15 cellular contexts compared by ENCODE assay signal in genomic region chr21:44496900-44497550, GRCh38. TPM values are rescaled to one million over a fixed set of nuclear protein-coding genes. Genes with fewer than 3 reads are reported as not detected.
DNase-seq lines count a peak whose midpoint lies in the region; ATAC-seq and TF ChIP-seq lines count a peak whose summit lies in the region.
"Had no signal": no experiment of that assay in that cellular context is flagged by ENCODE, and none has a peak within 500 bp of the region (broad histone marks: within the 10 kb centered on the region; RNA-seq: fewer than 3 reads in every experiment).

No MANE protein-coding gene starts in this region.

- H3K9me3 ChIP-seq in neuron (ENCODE audit: low read length): peaks cover 8% of the 10 kb centered on the region
- H3K9me3 ChIP-seq: psoas muscle, SJCRH30 had no signal

- H3K4me1 Mint-ChIP-seq in brain: peaks cover 42% of the 10 kb centered on the region

- H3K27me3 Mint-ChIP-seq in brain: peaks cover 4% of the 10 kb centered on the region

- H3K36me3 ChIP-seq in neuron (ENCODE audit: insufficient read depth, low read length): no peaks in the 10 kb centered on the region
- H3K36me3 ChIP-seq: SJCRH30, transverse colon had no signal

- peak overlapping the region; percentile 34 to 91 (median 78) for H3K27ac Mint-ChIP-seq in brain
- H3K27ac Mint-ChIP-seq: activated CD4-positive, alpha-beta memory T cell treated with anti-CD3 and anti-CD28 coated beads, Interleukin-2, amount 10 ng/mL, durations not matched to agents 7 days and 5 days had no signal

- DNase-seq in DMS153 (lab: John Stamatoyannopoulos, UW) (peak; percentile 40), NCI-H1417 treated with DMSO at 0.1 percent for 48 hours (lab: John Stamatoyannopoulos, UW) (peak; percentile 66), NCI-H1105 (lab: John Stamatoyannopoulos, UW) (no peak)
- DNase-seq in stimulated activated CD4-positive, alpha-beta T cell treated with anti-CD3 and anti-CD28 coated beads, Interleukin-4, amount 100 ng/mL, for 4 hours: no peak
- DNase-seq: activated CD4-positive, alpha-beta memory T cell treated with anti-CD3 and anti-CD28 coated beads, Interleukin-2, amount 10 ng/mL, durations not matched to agents 7 days and 5 days; AML-193; foreskin keratinocyte; SJCRH30; transverse colon had no signal

- peak overlapping the region; percentile 39 for H2AFZ ChIP-seq in neuron (ENCODE audit: low read depth, low read length)

- H3K4me1 ChIP-seq in neuron (ENCODE audit: insufficient read depth, low read length): peaks cover 14% of the 10 kb centered on the region
- H3K4me1 ChIP-seq: foreskin keratinocyte, psoas muscle, SJCRH30 had no signal

- no peak for TF ChIP-seq CTCF in brain (conservative IDR thresholded peaks at IDR 0.05)

- ATAC-seq in GM18520 (IDR thresholded peaks at IDR 0.05; ENCODE audit: unreplicated experiment): no peak
- ATAC-seq in HG02759 (IDR thresholded peaks at IDR 0.05; ENCODE audit: unreplicated experiment): no peak
- ATAC-seq: foreskin keratinocyte, GM12878 had no signal

- H3K36me3 Mint-ChIP-seq in brain: peaks cover 15% of the 10 kb centered on the region

- H3K4me3 Mint-ChIP-seq in brain: peak overlapping the region; percentile 37 to 60 (median 48)
- H3K4me3 Mint-ChIP-seq: activated CD4-positive, alpha-beta memory T cell treated with anti-CD3 and anti-CD28 coated beads, Interleukin-2, amount 10 ng/mL, durations not matched to agents 7 days and 5 days had no signal

- H3K4me3 ChIP-seq in neuron (ENCODE audit: low read length): no peak overlapping the region
- H3K4me3 ChIP-seq: GM12878, psoas muscle, SJCRH30, transverse colon had no signal

- H3K9me3 Mint-ChIP-seq in brain: peaks cover 12 to 19% (median 18%) of the 10 kb centered on the region in 5 experiments

- H3K27me3 ChIP-seq in neuron (ENCODE audit: insufficient read depth, low read length): peaks cover 10% of the 10 kb centered on the region

RNA-seq across cellular contexts. Expression of gene LRRC3, which starts 41.7 kb away (rescaled TPM):
- polyA plus RNA-seq in brain (ENCODE audit: insufficient read depth, low read depth, low replicate concordance): 9.3 TPM

RNA-seq across cellular contexts. Expression of gene KRTAP10-1, which starts 43.0 kb away (rescaled TPM):
- not detected for polyA plus RNA-seq in brain (ENCODE audit: insufficient read depth, low read depth, low replicate concordance)
- polyA plus RNA-seq: foreskin keratinocyte, GM12878, psoas muscle had no signal

RNA-seq across cellular contexts. Expression of gene KRTAP10-2, which starts 54.3 kb away (rescaled TPM):
- not detected for polyA plus RNA-seq in brain (ENCODE audit: insufficient read depth, low read depth, low replicate concordance)
- polyA plus RNA-seq: foreskin keratinocyte, GM12878, psoas muscle had no signal

Comparison
In these comparisons a context has a peak if more than half of its experiments do, and no peak if none do; other contexts are left out.
1. DNase-seq: peak in DMS153 (single experiment) and NCI-H1417 treated with DMSO at 0.1 percent for 48 hours (single experiment); none in stimulated activated CD4-positive, alpha-beta T cell treated with anti-CD3 and anti-CD28 coated beads, Interleukin-4, amount 100 ng/mL, for 4 hours (0 of 2) and NCI-H1105 (single experiment).